Comparison of ENCODE assay signal across 21 cellular contexts in genomic region chr15:57272770-57273357, GRCh38.
DNase-seq lines count a peak whose midpoint lies in the region; ATAC-seq and TF ChIP-seq lines count a peak whose summit lies in the region.
"Had no signal": no experiment of that assay in that cellular context is flagged by ENCODE, and none has a peak within 500 bp of the region (broad histone marks: within the 10 kb centered on the region; RNA-seq: fewer than 3 reads in every experiment).

No MANE protein-coding gene starts in this region.

- H3K27ac Mint-ChIP-seq in WTC11, result peak overlapping the region; percentile 17

- H3K36me3 Mint-ChIP-seq in WTC11, result peaks cover 48% of the 10 kb centered on the region

- DNase-seq in DMS79 (lab: John Stamatoyannopoulos, UW) (peak; percentile 30), WTC11 (ENCODE audit: low spot score) (no peak), globus pallidus (ENCODE audit: low spot score) (peak; percentile 35), putamen (ENCODE audit: low spot score) (peak; percentile 6), NCI-H2196 treated with DMSO at 0.1 percent for 48 hours (lab: John Stamatoyannopoulos, UW; ENCODE audit: unreplicated experiment) (no peak), activated gamma-delta T cell (lab: John Stamatoyannopoulos, UW) (no peak), DMS 273 (lab: John Stamatoyannopoulos, UW; ENCODE audit: unreplicated experiment) (no peak)
- DNase-seq: BE2C; Caco-2; CD4-positive, CD25-positive, alpha-beta regulatory T cell; DMS153; H7; HFFc6; KBM-7; NCI-H1694; NCI-H226; NCI-H524; NCI-H82; OCI-M1; SHP77; SK-N-SH had no signal

- POLR2A ChIA-PET in WTC11 (lab: Charles Lee), result no interaction called here

- peaks cover 3% of the 10 kb centered on the region; the same call in 1 of the 2 replicates for H3K4me1 Mint-ChIP-seq in WTC11

- peaks cover 6% of the 10 kb centered on the region for H3K9me3 Mint-ChIP-seq in WTC11
- H3K9me3 Mint-ChIP-seq: CD4-positive, CD25-positive, alpha-beta regulatory T cell; HFFc6 had no signal

- H3K4me3 Mint-ChIP-seq in WTC11, result no peak overlapping the region
- H3K4me3 Mint-ChIP-seq: CD4-positive, CD25-positive, alpha-beta regulatory T cell; HFFc6 had no signal

- no peaks in the 10 kb centered on the region for H3K27me3 Mint-ChIP-seq in WTC11 (ENCODE audit: low read depth)
- H3K27me3 Mint-ChIP-seq: CD4-positive, CD25-positive, alpha-beta regulatory T cell had no signal

- ATAC-seq in WTC11, result no peak

- no peak for TF ChIP-seq CTCF in WTC11 (IDR thresholded peaks at IDR 0.05)

- CTCF ChIA-PET in WTC11 (lab: Charles Lee), result interaction anchor here (1.8 kb wide), 1 partner anchor 33 kb away, joined by 5 read pairs; no protein-coding TSS in a partner anchor

TF ChIP-seq in WTC11, 78 proteins besides CTCF, POLR2A, EP300 and RAD21:
- TF ChIP-seq EMX1 (CRISPR knock-in tag; IDR thresholded peaks at IDR 0.05) (no peak), KAT7 (CRISPR knock-in tag; IDR thresholded peaks at IDR 0.05; ENCODE audit: borderline replicate concordance) (no peak), NFATC4 (CRISPR knock-in tag; IDR thresholded peaks at IDR 0.05) (no peak), RELA (CRISPR knock-in tag; IDR thresholded peaks at IDR 0.05; ENCODE audit: borderline replicate concordance) (no peak), FOXP1 (CRISPR knock-in tag; IDR thresholded peaks at IDR 0.05; ENCODE audit: borderline replicate concordance) (no peak), ELF4 (CRISPR knock-in tag; IDR thresholded peaks at IDR 0.05; ENCODE audit: low read depth) (no peak), E2F1 (CRISPR knock-in tag; IDR thresholded peaks at IDR 0.05) (no peak), FOXJ3 (CRISPR knock-in tag; IDR thresholded peaks at IDR 0.05; ENCODE audit: borderline replicate concordance) (no peak), SMAD4 (CRISPR knock-in tag; IDR thresholded peaks at IDR 0.05) (no peak), SP1 (CRISPR knock-in tag; conservative IDR thresholded peaks at IDR 0.05) (no peak)
- TF ChIP-seq, protein P1, sequence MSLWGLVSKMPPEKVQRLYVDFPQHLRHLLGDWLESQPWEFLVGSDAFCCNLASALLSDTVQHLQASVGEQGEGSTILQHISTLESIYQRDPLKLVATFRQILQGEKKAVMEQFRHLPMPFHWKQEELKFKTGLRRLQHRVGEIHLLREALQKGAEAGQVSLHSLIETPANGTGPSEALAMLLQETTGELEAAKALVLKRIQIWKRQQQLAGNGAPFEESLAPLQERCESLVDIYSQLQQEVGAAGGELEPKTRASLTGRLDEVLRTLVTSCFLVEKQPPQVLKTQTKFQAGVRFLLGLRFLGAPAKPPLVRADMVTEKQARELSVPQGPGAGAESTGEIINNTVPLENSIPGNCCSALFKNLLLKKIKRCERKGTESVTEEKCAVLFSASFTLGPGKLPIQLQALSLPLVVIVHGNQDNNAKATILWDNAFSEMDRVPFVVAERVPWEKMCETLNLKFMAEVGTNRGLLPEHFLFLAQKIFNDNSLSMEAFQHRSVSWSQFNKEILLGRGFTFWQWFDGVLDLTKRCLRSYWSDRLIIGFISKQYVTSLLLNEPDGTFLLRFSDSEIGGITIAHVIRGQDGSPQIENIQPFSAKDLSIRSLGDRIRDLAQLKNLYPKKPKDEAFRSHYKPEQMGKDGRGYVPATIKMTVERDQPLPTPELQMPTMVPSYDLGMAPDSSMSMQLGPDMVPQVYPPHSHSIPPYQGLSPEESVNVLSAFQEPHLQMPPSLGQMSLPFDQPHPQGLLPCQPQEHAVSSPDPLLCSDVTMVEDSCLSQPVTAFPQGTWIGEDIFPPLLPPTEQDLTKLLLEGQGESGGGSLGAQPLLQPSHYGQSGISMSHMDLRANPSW (CRISPR knock-in tag; conservative IDR thresholded peaks at IDR 0.05; ENCODE audit: low read depth), result no peak
- TF ChIP-seq, protein P2, sequence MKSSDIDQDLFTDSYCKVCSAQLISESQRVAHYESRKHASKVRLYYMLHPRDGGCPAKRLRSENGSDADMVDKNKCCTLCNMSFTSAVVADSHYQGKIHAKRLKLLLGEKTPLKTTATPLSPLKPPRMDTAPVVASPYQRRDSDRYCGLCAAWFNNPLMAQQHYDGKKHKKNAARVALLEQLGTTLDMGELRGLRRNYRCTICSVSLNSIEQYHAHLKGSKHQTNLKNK (CRISPR knock-in tag; IDR thresholded peaks at IDR 0.05), result no peak
TF ChIP-seq in WTC11: peak in this region for 0.

Comparison
In these comparisons a context has a peak if more than half of its experiments do, and no peak if none do; other contexts are left out.
1. DNase-seq: peak in DMS79 (single experiment), globus pallidus (single experiment) and putamen (single experiment); none in WTC11 (single experiment), NCI-H2196 treated with DMSO at 0.1 percent for 48 hours (single experiment), activated gamma-delta T cell (single experiment) and DMS 273 (single experiment).